ENCODE assay signal across 14 cellular contexts in genomic region chr11:117946196-117946841, GRCh38. TPM values are rescaled to one million over a fixed set of nuclear protein-coding genes. Genes with fewer than 3 reads are reported as not detected.
DNase-seq lines count a peak whose midpoint lies in the region; ATAC-seq, FAIRE-seq and TF ChIP-seq lines count a peak whose summit lies in the region.
"Had no signal": no experiment of that assay in that cellular context is flagged by ENCODE, and none has a peak within 500 bp of the region (broad histone marks: within the 10 kb centered on the region; RNA-seq: fewer than 3 reads in every experiment).

No MANE protein-coding gene starts in this region.

- H3K36me3 ChIP-seq in HEK293 (ENCODE audit: control insufficient read depth in 2 of 2, insufficient read depth in 1 of 2, low read length in 2 of 2), result no peaks in the 10 kb centered on the region
- no peaks in the 10 kb centered on the region for H3K36me3 ChIP-seq in HepG2 (replicated peaks in 1 of 2; ENCODE audit: control insufficient read depth in 1 of 2, insufficient read depth in 2 of 2, low read length in 2 of 2)
- H3K36me3 ChIP-seq: upper lobe of right lung had no signal

- H3K36me3 Mint-ChIP-seq in activated CD4-positive, alpha-beta T cell treated with anti-CD3 and anti-CD28 coated beads for 36 hours (ENCODE audit: low read depth), result no peaks in the 10 kb centered on the region
- peaks cover 9% of the 10 kb centered on the region for H3K36me3 Mint-ChIP-seq in activated CD4-positive, alpha-beta T cell treated with anti-CD3 and anti-CD28 coated beads, Interleukin-2, amount 10 ng/mL, durations not matched to agents 7 days and 5 days (ENCODE audit: low read depth)
- peaks cover 3% of the 10 kb centered on the region for H3K36me3 Mint-ChIP-seq in activated T-helper 1 cell treated with anti-CD3 and anti-CD28 coated beads, Interleukin-12 subunit alpha, Interleukin-12 subunit beta, Interleukin-2, Interleukin-4 antibody, amounts not matched to agents 30 ng/mL and 10 ng/mL and 1 ng/mL, durations not matched to agents 14 hours and 24 hours and 36 hours (ENCODE audit: low read depth)
- no peaks in the 10 kb centered on the region for H3K36me3 Mint-ChIP-seq in mesothelial cell of epicardium

- no peak overlapping the region for H3K9ac ChIP-seq in HepG2 (ENCODE audit: insufficient read depth, low read depth, low read length)

- H3K9me3 ChIP-seq in HEK293 (ENCODE audit: control insufficient read depth, insufficient read depth, low read depth, low read length) (no peaks in the 10 kb centered on the region), HepG2 (ENCODE audit: low read length) (no peaks in the 10 kb centered on the region; the same call in 1 of the 2 replicates)
- H3K9me3 ChIP-seq: upper lobe of right lung had no signal

- TF ChIP-seq POLR2A in HepG2 (IDR thresholded peaks at IDR 0.05; ENCODE audit: insufficient read depth in 1 of 2, low read depth in 2 of 2, low read length in 2 of 2), result no peak

- peak overlapping the region; percentile 68 for H3K27ac Mint-ChIP-seq in activated CD4-positive, alpha-beta T cell treated with anti-CD3 and anti-CD28 coated beads for 36 hours
- no peak overlapping the region for H3K27ac Mint-ChIP-seq in activated CD4-positive, alpha-beta T cell treated with anti-CD3 and anti-CD28 coated beads, Interleukin-2, amount 10 ng/mL, durations not matched to agents 7 days and 5 days
- peak overlapping the region; percentile 16 for H3K27ac Mint-ChIP-seq in activated T-helper 1 cell treated with anti-CD3 and anti-CD28 coated beads, Interleukin-12 subunit alpha, Interleukin-12 subunit beta, Interleukin-2, Interleukin-4 antibody, amounts not matched to agents 30 ng/mL and 10 ng/mL and 1 ng/mL, durations not matched to agents 14 hours and 24 hours and 36 hours
- no peak overlapping the region for H3K27ac Mint-ChIP-seq in mesothelial cell of epicardium
- H3K27ac Mint-ChIP-seq: nephron progenitor cell had no signal

- no peaks in the 10 kb centered on the region for H4K20me1 ChIP-seq in HepG2 (ENCODE audit: insufficient read depth, low read length)

- H3K4me3 ChIP-seq in HEK293 (ENCODE audit: low read depth, low read length) (no peak overlapping the region), HepG2 (replicated peaks in 1 of 3; ENCODE audit: insufficient read depth in 1 of 3, low read depth in 2 of 3, low read length in 3 of 3) (no peak overlapping the region)
- H3K4me3 ChIP-seq: upper lobe of right lung had no signal

- peak; percentile 37 for ATAC-seq in activated CD4-positive, alpha-beta T cell treated with anti-CD3 and anti-CD28 coated beads for 36 hours
- ATAC-seq in HepG2, result no peak; the same call in 2 of the 3 replicates
- no peak for ATAC-seq in HG03457 (IDR thresholded peaks at IDR 0.05; ENCODE audit: unreplicated experiment)
- no peak for ATAC-seq in GM21390 (IDR thresholded peaks at IDR 0.05; ENCODE audit: unreplicated experiment)

- WGBS in HepG2 (ENCODE audit: low lambda C conversion rate), result 30% methylated on average over 5 of the region's 5 CpGs

- BruUV-seq in HepG2 (replicated peaks; lab: Mats Ljungman, UMichigan), result no TSS peak

- no peak overlapping the region for H3K27ac ChIP-seq in HEK293 (ENCODE audit: extremely low read depth, low read depth, low read length)
- H3K27ac ChIP-seq in HepG2 (ENCODE audit: extremely low read length, insufficient read depth, low read length), result no peak overlapping the region
- H3K27ac ChIP-seq: upper lobe of right lung had no signal

- peaks cover 1 to 22% of the 10 kb centered on the region in 2 experiments; a peak in 2 of 5 replicates for H3K27me3 ChIP-seq in HepG2 (ENCODE audit: control insufficient read depth in 1 of 2, insufficient read depth in 2 of 2, low read length in 2 of 2)
- H3K27me3 ChIP-seq: upper lobe of right lung had no signal

- H3K4me1 ChIP-seq in HEK293 (ENCODE audit: control insufficient read depth, insufficient read depth, low read length) (no peaks in the 10 kb centered on the region), HepG2 (ENCODE audit: insufficient read depth, low read length) (no peaks in the 10 kb centered on the region)

- no peak for TF ChIP-seq EP300 in HepG2 (IDR thresholded peaks at IDR 0.05; ENCODE audit: low read depth in 2 of 2, low read length in 2 of 2)
- no peak for TF ChIP-seq EP300 in HepG2 (CRISPR knock-in tag; IDR thresholded peaks at IDR 0.05; ENCODE audit: borderline replicate concordance)

- in situ Hi-C loops in HepG2 (cut with HindIII; ENCODE audit: extremely low pct_ligation_motif_present, low pct_unique_long_range_greater_than_20kb), result loop anchor here (5.0 to 25.0 kb wide), 2 partner anchors 124 to 509 kb away; partner anchors contain the start of gene FXYD2

- H2AFZ ChIP-seq in HepG2 (ENCODE audit: low read length), result no peak overlapping the region

- DNase-seq in activated CD4-positive, alpha-beta T cell treated with anti-CD3 and anti-CD28 coated beads for 36 hours, result peak; percentile 42
- no peak for DNase-seq in activated CD4-positive, alpha-beta T cell treated with anti-CD3 and anti-CD28 coated beads, Interleukin-2, amount 10 ng/mL, durations not matched to agents 7 days and 5 days
- no peak for DNase-seq in activated T-helper 1 cell treated with anti-CD3 and anti-CD28 coated beads, Interleukin-12 subunit alpha, Interleukin-12 subunit beta, Interleukin-2, Interleukin-4 antibody, amounts not matched to agents 30 ng/mL and 10 ng/mL and 1 ng/mL, durations not matched to agents 14 hours and 24 hours and 36 hours (ENCODE audit: low spot score)
- no peak for DNase-seq in HepG2 (ENCODE audit: low spot score)
- no peak for DNase-seq in mesothelial cell of epicardium (ENCODE audit: low spot score in 2 of 2, unreplicated experiment in 2 of 2)

- H3K9me3 Mint-ChIP-seq in activated CD4-positive, alpha-beta T cell treated with anti-CD3 and anti-CD28 coated beads for 36 hours (ENCODE audit: low read depth), result no peaks in the 10 kb centered on the region
- H3K9me3 Mint-ChIP-seq in activated CD4-positive, alpha-beta T cell treated with anti-CD3 and anti-CD28 coated beads, Interleukin-2, amount 10 ng/mL, durations not matched to agents 7 days and 5 days, result no peaks in the 10 kb centered on the region
- peaks cover 9% of the 10 kb centered on the region for H3K9me3 Mint-ChIP-seq in activated T-helper 1 cell treated with anti-CD3 and anti-CD28 coated beads, Interleukin-12 subunit alpha, Interleukin-12 subunit beta, Interleukin-2, Interleukin-4 antibody, amounts not matched to agents 30 ng/mL and 10 ng/mL and 1 ng/mL, durations not matched to agents 14 hours and 24 hours and 36 hours
- peaks cover 19% of the 10 kb centered on the region for H3K9me3 Mint-ChIP-seq in mesothelial cell of epicardium

- H3K4me2 ChIP-seq in HepG2 (ENCODE audit: low read depth, low read length), result no peak overlapping the region

- H3K4me3 Mint-ChIP-seq in activated CD4-positive, alpha-beta T cell treated with anti-CD3 and anti-CD28 coated beads for 36 hours, result no peak overlapping the region
- no peak overlapping the region for H3K4me3 Mint-ChIP-seq in activated CD4-positive, alpha-beta T cell treated with anti-CD3 and anti-CD28 coated beads, Interleukin-2, amount 10 ng/mL, durations not matched to agents 7 days and 5 days
- H3K4me3 Mint-ChIP-seq in activated T-helper 1 cell treated with anti-CD3 and anti-CD28 coated beads, Interleukin-12 subunit alpha, Interleukin-12 subunit beta, Interleukin-2, Interleukin-4 antibody, amounts not matched to agents 30 ng/mL and 10 ng/mL and 1 ng/mL, durations not matched to agents 14 hours and 24 hours and 36 hours, result no peak overlapping the region
- no peak overlapping the region for H3K4me3 Mint-ChIP-seq in mesothelial cell of epicardium
- H3K4me3 Mint-ChIP-seq: nephron progenitor cell had no signal

- H3K27me3 Mint-ChIP-seq in activated CD4-positive, alpha-beta T cell treated with anti-CD3 and anti-CD28 coated beads for 36 hours, result no peaks in the 10 kb centered on the region
- H3K27me3 Mint-ChIP-seq in activated CD4-positive, alpha-beta T cell treated with anti-CD3 and anti-CD28 coated beads, Interleukin-2, amount 10 ng/mL, durations not matched to agents 7 days and 5 days, result no peaks in the 10 kb centered on the region
- no peaks in the 10 kb centered on the region for H3K27me3 Mint-ChIP-seq in activated T-helper 1 cell treated with anti-CD3 and anti-CD28 coated beads, Interleukin-12 subunit alpha, Interleukin-12 subunit beta, Interleukin-2, Interleukin-4 antibody, amounts not matched to agents 30 ng/mL and 10 ng/mL and 1 ng/mL, durations not matched to agents 14 hours and 24 hours and 36 hours (ENCODE audit: insufficient read depth)
- peaks cover 17% of the 10 kb centered on the region for H3K27me3 Mint-ChIP-seq in mesothelial cell of epicardium (ENCODE audit: low read depth)

- no peak for TF ChIP-seq CTCF in HEK293 (tag by site-specific recombination; IDR thresholded peaks at IDR 0.05)
- TF ChIP-seq CTCF in HepG2 (CRISPR knock-in tag; IDR thresholded peaks at IDR 0.05), result no peak
- TF ChIP-seq CTCF in mesothelial cell of epicardium (IDR thresholded peaks at IDR 0.05; ENCODE audit: unreplicated experiment), result no peak

- H3K4me1 Mint-ChIP-seq in activated CD4-positive, alpha-beta T cell treated with anti-CD3 and anti-CD28 coated beads for 36 hours, result peaks cover 72% of the 10 kb centered on the region
- H3K4me1 Mint-ChIP-seq in activated CD4-positive, alpha-beta T cell treated with anti-CD3 and anti-CD28 coated beads, Interleukin-2, amount 10 ng/mL, durations not matched to agents 7 days and 5 days, result peaks cover 73% of the 10 kb centered on the region
- peaks cover 82% of the 10 kb centered on the region for H3K4me1 Mint-ChIP-seq in activated T-helper 1 cell treated with anti-CD3 and anti-CD28 coated beads, Interleukin-12 subunit alpha, Interleukin-12 subunit beta, Interleukin-2, Interleukin-4 antibody, amounts not matched to agents 30 ng/mL and 10 ng/mL and 1 ng/mL, durations not matched to agents 14 hours and 24 hours and 36 hours (ENCODE audit: low read depth)
- peaks cover 6% of the 10 kb centered on the region for H3K4me1 Mint-ChIP-seq in mesothelial cell of epicardium

- intact Hi-C loops in activated CD4-positive, alpha-beta T cell treated with anti-CD3 and anti-CD28 coated beads for 36 hours (cut with DNase I, micrococcal nuclease), result loop anchor here (2.0 to 5.0 kb wide), 4 partner anchors 130 to 519 kb away; no protein-coding TSS in a partner anchor
- intact Hi-C loops in activated T-helper 1 cell treated with anti-CD3 and anti-CD28 coated beads, Interleukin-12 subunit alpha, Interleukin-12 subunit beta, Interleukin-2, Interleukin-4 antibody, amounts not matched to agents 30 ng/mL and 10 ng/mL and 1 ng/mL, durations not matched to agents 14 hours and 24 hours and 36 hours (cut with micrococcal nuclease), result loop anchor here (2.0 kb wide), 1 partner anchor 520 kb away; no protein-coding TSS in a partner anchor
- intact Hi-C loops in HepG2 (cut with micrococcal nuclease; ENCODE audit: unreplicated experiment), result loop anchor here (10.0 kb wide), 1 partner anchor 522 kb away; no protein-coding TSS in a partner anchor

- H3K79me2 ChIP-seq in HepG2 (ENCODE audit: insufficient read depth, low read length), result no peaks in the 10 kb centered on the region

- CTCF ChIA-PET in activated CD4-positive, alpha-beta T cell treated with anti-CD3 and anti-CD28 coated beads for 36 hours (lab: Charles Lee), result interaction anchor here (0.6 to 13.5 kb wide), 51 partner anchors 9 to 355 kb away, joined by 3 to 211 read pairs (median 7); partner anchors contain the start of genes FXYD2, FXYD6, IL10RA and TMPRSS13
- CTCF ChIA-PET in activated CD4-positive, alpha-beta T cell treated with anti-CD3 and anti-CD28 coated beads, Interleukin-2, amount 10 ng/mL, durations not matched to agents 7 days and 5 days (lab: Charles Lee), result interaction anchor here (0.6 to 6.0 kb wide), 55 partner anchors 9 to 148 kb away, joined by 3 to 57 read pairs (median 7); partner anchors contain the start of genes FXYD2, FXYD6, IL10RA and TMPRSS13
- CTCF ChIA-PET in HEK293 (lab: Yijun Ruan, JAX), result interaction anchor here (0.5 to 9.3 kb wide), 61 partner anchors 9 to 1211 kb away, joined by 3 to 223 read pairs (median 5); partner anchors contain the start of genes FXYD2, FXYD6 and TMPRSS13
- CTCF ChIA-PET in HepG2 (lab: Yijun Ruan, JAX; ENCODE audit: low intra/inter-chr PET ratio, low total read pairs), result interaction anchor here (0.9 to 3.2 kb wide), 4 partner anchors 102 to 138 kb away, joined by 3 to 33 read pairs (median 20); no protein-coding TSS in a partner anchor

- POLR2A ChIA-PET in activated CD4-positive, alpha-beta T cell treated with anti-CD3 and anti-CD28 coated beads for 36 hours (lab: Charles Lee), result interaction anchor here (0.5 to 1.5 kb wide), 9 partner anchors 14 to 417 kb away, joined by 3 to 7 read pairs (median 4); partner anchors contain the start of gene IL10RA
- POLR2A ChIA-PET in activated CD4-positive, alpha-beta T cell treated with anti-CD3 and anti-CD28 coated beads, Interleukin-2, amount 10 ng/mL, durations not matched to agents 7 days and 5 days (lab: Charles Lee), result no interaction called here
- POLR2A ChIA-PET in HEK293 (lab: Yijun Ruan, JAX), result interaction anchor here (0.7 to 1.8 kb wide), 3 partner anchors 39 to 127 kb away, joined by 4 read pairs; partner anchors contain the start of gene FXYD6
- POLR2A ChIA-PET in HepG2 (lab: Yijun Ruan, JAX), result interaction anchor here (0.7 to 0.9 kb wide), 2 partner anchors 102 to 139 kb away, joined by 3 to 4 read pairs; no protein-coding TSS in a partner anchor

- no peak for TF ChIP-seq RAD21 in HepG2 (CRISPR knock-in tag; IDR thresholded peaks at IDR 0.05)

- FAIRE-seq in HepG2 (lab: Jason Lieb, UNC), result no peak
- FAIRE-seq: A204.1 had no signal

RNA-seq across cellular contexts. Expression of gene TMPRSS13, which starts 17.1 kb away (rescaled TPM):
- 1 to 10 TPM; 1.7 TPM for total RNA-seq in activated CD4-positive, alpha-beta T cell treated with anti-CD3 and anti-CD28 coated beads for 36 hours
- total RNA-seq in activated CD4-positive, alpha-beta T cell treated with anti-CD3 and anti-CD28 coated beads, Interleukin-2, amount 10 ng/mL, durations not matched to agents 7 days and 5 days, result 1 to 10 TPM; 1.4 to 1.5 TPM
- total RNA-seq in activated T-helper 1 cell treated with anti-CD3 and anti-CD28 coated beads, Interleukin-12 subunit alpha, Interleukin-12 subunit beta, Interleukin-2, Interleukin-4 antibody, amounts not matched to agents 30 ng/mL and 10 ng/mL and 1 ng/mL, durations not matched to agents 14 hours and 24 hours and 36 hours, result 1.2 and 1.5 TPM in 2 replicates
- total RNA-seq in HepG2 (2016; rRNA removed; fragmentation: Illumina TruSeq; extraction: Trizol) (not detected in 2 replicates), mesothelial cell of epicardium (10.4 to 11.3 TPM (median 10.9 TPM) in 3 replicates)
- not detected in 2 replicates for total RNA-seq in HepG2 (2016; cell fraction: cytosol; rRNA removed; fragmentation: Illumina TruSeq; extraction: Trizol; ENCODE audit: low read depth)
- not detected in 2 replicates for total RNA-seq in HepG2 (2016; cell fraction: insoluble cytoplasmic fraction; rRNA removed; fragmentation: Illumina TruSeq; extraction: Trizol)
- not detected in 2 replicates for total RNA-seq in HepG2 (2016; cell fraction: membrane; rRNA removed; fragmentation: Illumina TruSeq; extraction: Trizol)
- not detected in 2 replicates for total RNA-seq in HepG2 (2016; cell fraction: nucleus; rRNA removed; fragmentation: Illumina TruSeq; extraction: Trizol)
- polyA plus RNA-seq in HepG2 (2011; rRNA removed), result not detected in 2 replicates
- not detected in 2 replicates for polyA plus RNA-seq in HepG2 (2011; cell fraction: cytosol; rRNA removed)
- polyA plus RNA-seq in HepG2 (2011; cell fraction: nucleus; rRNA removed), result not detected in 2 replicates
- polyA plus RNA-seq in HepG2 (2012), result not detected in 2 replicates
- polyA plus RNA-seq in HepG2 (2016; cell fraction: cytosol; fragmentation: Illumina TruSeq; extraction: Trizol; ENCODE audit: low read depth), result not detected in 2 replicates
- not detected in 2 replicates for polyA plus RNA-seq in HepG2 (2016; cell fraction: insoluble cytoplasmic fraction; fragmentation: Illumina TruSeq; extraction: Trizol; ENCODE audit: low read depth)
- not detected in 2 replicates for polyA plus RNA-seq in HepG2 (2016; cell fraction: membrane; fragmentation: Illumina TruSeq; extraction: Trizol; ENCODE audit: low read depth)
- polyA plus RNA-seq in HepG2 (2016; cell fraction: nucleus; fragmentation: Illumina TruSeq; extraction: Trizol; ENCODE audit: insufficient read depth, low read depth), result not detected in 2 replicates
- not detected in 2 replicates for polyA minus RNA-seq in HepG2 (2011; rRNA and poly(A)+ RNA removed; ENCODE audit: low replicate concordance)
- not detected in 2 replicates for polyA minus RNA-seq in HepG2 (2011; cell fraction: cytosol; rRNA and poly(A)+ RNA removed)
- not detected in 2 replicates for polyA minus RNA-seq in HepG2 (2011; cell fraction: nucleus; rRNA and poly(A)+ RNA removed)
- total RNA-seq: M059J, renal cortical epithelial cell had no signal

RNA-seq across cellular contexts. Expression of gene IL10RA, which starts 39.9 kb away (rescaled TPM):
- total RNA-seq in activated CD4-positive, alpha-beta T cell treated with anti-CD3 and anti-CD28 coated beads for 36 hours, result 10 to 100 TPM; 57.1 to 79.4 TPM
- total RNA-seq in activated CD4-positive, alpha-beta T cell treated with anti-CD3 and anti-CD28 coated beads, Interleukin-2, amount 10 ng/mL, durations not matched to agents 7 days and 5 days, result 100 to 1,000 TPM; 161 to 187 TPM
- total RNA-seq in activated T-helper 1 cell treated with anti-CD3 and anti-CD28 coated beads, Interleukin-12 subunit alpha, Interleukin-12 subunit beta, Interleukin-2, Interleukin-4 antibody, amounts not matched to agents 30 ng/mL and 10 ng/mL and 1 ng/mL, durations not matched to agents 14 hours and 24 hours and 36 hours, result 87.8 and 88.3 TPM in 2 replicates
- not detected in 2 replicates for total RNA-seq in HepG2 (2016; rRNA removed; fragmentation: Illumina TruSeq; extraction: Trizol)
- not detected in 2 replicates for total RNA-seq in HepG2 (2016; cell fraction: cytosol; rRNA removed; fragmentation: Illumina TruSeq; extraction: Trizol; ENCODE audit: low read depth)
- total RNA-seq in HepG2 (2016; cell fraction: insoluble cytoplasmic fraction; rRNA removed; fragmentation: Illumina TruSeq; extraction: Trizol), result not detected in 2 replicates
- total RNA-seq in HepG2 (2016; cell fraction: membrane; rRNA removed; fragmentation: Illumina TruSeq; extraction: Trizol), result not detected in 2 replicates
- not detected in 2 replicates for total RNA-seq in HepG2 (2016; cell fraction: nucleus; rRNA removed; fragmentation: Illumina TruSeq; extraction: Trizol)
- 0.03 TPM in 1 of 2 replicates, not detected in the other for polyA plus RNA-seq in HepG2 (2011; rRNA removed)
- 0.01 TPM in 1 of 2 replicates, not detected in the other for polyA plus RNA-seq in HepG2 (2011; cell fraction: cytosol; rRNA removed)
- 0.07 TPM in 1 of 2 replicates, not detected in the other for polyA plus RNA-seq in HepG2 (2011; cell fraction: nucleus; rRNA removed)
- 0.29 TPM in 1 of 2 replicates, not detected in the other for polyA plus RNA-seq in HepG2 (2012)
- polyA plus RNA-seq in HepG2 (2016; cell fraction: cytosol; fragmentation: Illumina TruSeq; extraction: Trizol; ENCODE audit: low read depth), result not detected in 2 replicates
- polyA plus RNA-seq in HepG2 (2016; cell fraction: insoluble cytoplasmic fraction; fragmentation: Illumina TruSeq; extraction: Trizol; ENCODE audit: low read depth), result not detected in 2 replicates
- polyA plus RNA-seq in HepG2 (2016; cell fraction: membrane; fragmentation: Illumina TruSeq; extraction: Trizol; ENCODE audit: low read depth), result not detected in 2 replicates
- not detected in 2 replicates for polyA plus RNA-seq in HepG2 (2016; cell fraction: nucleus; fragmentation: Illumina TruSeq; extraction: Trizol; ENCODE audit: insufficient read depth, low read depth)
- polyA minus RNA-seq in HepG2 (2011; rRNA and poly(A)+ RNA removed; ENCODE audit: low replicate concordance), result 1.2 TPM in 1 of 2 replicates, not detected in the other
- polyA minus RNA-seq in HepG2 (2011; cell fraction: cytosol; rRNA and poly(A)+ RNA removed), result not detected in 2 replicates
- not detected in 2 replicates for polyA minus RNA-seq in HepG2 (2011; cell fraction: nucleus; rRNA and poly(A)+ RNA removed)
- 0.38 to 0.78 TPM (median 0.42 TPM) in 3 replicates for total RNA-seq in mesothelial cell of epicardium
- total RNA-seq: H7 had no signal

Comparison
In these comparisons a context has a peak if more than half of its experiments do, and no peak if none do; other contexts are left out.
1. H3K27ac Mint-ChIP-seq: peak in activated CD4-positive, alpha-beta T cell treated with anti-CD3 and anti-CD28 coated beads for 36 hours (single experiment) and activated T-helper 1 cell treated with anti-CD3 and anti-CD28 coated beads, Interleukin-12 subunit alpha, Interleukin-12 subunit beta, Interleukin-2, Interleukin-4 antibody, amounts not matched to agents 30 ng/mL and 10 ng/mL and 1 ng/mL, durations not matched to agents 14 hours and 24 hours and 36 hours (single experiment); none in activated CD4-positive, alpha-beta T cell treated with anti-CD3 and anti-CD28 coated beads, Interleukin-2, amount 10 ng/mL, durations not matched to agents 7 days and 5 days (single experiment) and mesothelial cell of epicardium (single experiment).
2. RNA of gene IL10RA, which starts 39.9 kb away (total RNA-seq): 161 to 187 TPM in activated CD4-positive, alpha-beta T cell treated with anti-CD3 and anti-CD28 coated beads, Interleukin-2, amount 10 ng/mL, durations not matched to agents 7 days and 5 days, 87.8 to 88.3 TPM in activated T-helper 1 cell treated with anti-CD3 and anti-CD28 coated beads, Interleukin-12 subunit alpha, Interleukin-12 subunit beta, Interleukin-2, Interleukin-4 antibody, amounts not matched to agents 30 ng/mL and 10 ng/mL and 1 ng/mL, durations not matched to agents 14 hours and 24 hours and 36 hours and 57.1 to 79.4 TPM in activated CD4-positive, alpha-beta T cell treated with anti-CD3 and anti-CD28 coated beads for 36 hours; 0.38 to 0.78 TPM in mesothelial cell of epicardium and not detected in HepG2; every median in the first group is over 10 times any median in the second.